In genomic region chr7:26562841-26563240, GRCh38 we compare ENCODE assay signal across 1 cellular context.
TF ChIP-seq lines count a peak whose summit lies in the region.

No MANE protein-coding gene starts in this region.

TF ChIP-seq in HCT116, 20 proteins besides CTCF, POLR2A, EP300 and RAD21 (continued from another document):
- TF ChIP-seq, protein P1, sequence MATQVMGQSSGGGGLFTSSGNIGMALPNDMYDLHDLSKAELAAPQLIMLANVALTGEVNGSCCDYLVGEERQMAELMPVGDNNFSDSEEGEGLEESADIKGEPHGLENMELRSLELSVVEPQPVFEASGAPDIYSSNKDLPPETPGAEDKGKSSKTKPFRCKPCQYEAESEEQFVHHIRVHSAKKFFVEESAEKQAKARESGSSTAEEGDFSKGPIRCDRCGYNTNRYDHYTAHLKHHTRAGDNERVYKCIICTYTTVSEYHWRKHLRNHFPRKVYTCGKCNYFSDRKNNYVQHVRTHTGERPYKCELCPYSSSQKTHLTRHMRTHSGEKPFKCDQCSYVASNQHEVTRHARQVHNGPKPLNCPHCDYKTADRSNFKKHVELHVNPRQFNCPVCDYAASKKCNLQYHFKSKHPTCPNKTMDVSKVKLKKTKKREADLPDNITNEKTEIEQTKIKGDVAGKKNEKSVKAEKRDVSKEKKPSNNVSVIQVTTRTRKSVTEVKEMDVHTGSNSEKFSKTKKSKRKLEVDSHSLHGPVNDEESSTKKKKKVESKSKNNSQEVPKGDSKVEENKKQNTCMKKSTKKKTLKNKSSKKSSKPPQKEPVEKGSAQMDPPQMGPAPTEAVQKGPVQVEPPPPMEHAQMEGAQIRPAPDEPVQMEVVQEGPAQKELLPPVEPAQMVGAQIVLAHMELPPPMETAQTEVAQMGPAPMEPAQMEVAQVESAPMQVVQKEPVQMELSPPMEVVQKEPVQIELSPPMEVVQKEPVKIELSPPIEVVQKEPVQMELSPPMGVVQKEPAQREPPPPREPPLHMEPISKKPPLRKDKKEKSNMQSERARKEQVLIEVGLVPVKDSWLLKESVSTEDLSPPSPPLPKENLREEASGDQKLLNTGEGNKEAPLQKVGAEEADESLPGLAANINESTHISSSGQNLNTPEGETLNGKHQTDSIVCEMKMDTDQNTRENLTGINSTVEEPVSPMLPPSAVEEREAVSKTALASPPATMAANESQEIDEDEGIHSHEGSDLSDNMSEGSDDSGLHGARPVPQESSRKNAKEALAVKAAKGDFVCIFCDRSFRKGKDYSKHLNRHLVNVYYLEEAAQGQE (IDR thresholded peaks at IDR 0.05; ENCODE audit: low read depth), result no peak
- TF ChIP-seq YY1 (IDR thresholded peaks at IDR 0.05; ENCODE audit: extremely low read depth, insufficient replicate concordance, low read depth, low read length), result no peak
